ENCODE assay signal across 21 cellular contexts in the genomic region with DNA sequence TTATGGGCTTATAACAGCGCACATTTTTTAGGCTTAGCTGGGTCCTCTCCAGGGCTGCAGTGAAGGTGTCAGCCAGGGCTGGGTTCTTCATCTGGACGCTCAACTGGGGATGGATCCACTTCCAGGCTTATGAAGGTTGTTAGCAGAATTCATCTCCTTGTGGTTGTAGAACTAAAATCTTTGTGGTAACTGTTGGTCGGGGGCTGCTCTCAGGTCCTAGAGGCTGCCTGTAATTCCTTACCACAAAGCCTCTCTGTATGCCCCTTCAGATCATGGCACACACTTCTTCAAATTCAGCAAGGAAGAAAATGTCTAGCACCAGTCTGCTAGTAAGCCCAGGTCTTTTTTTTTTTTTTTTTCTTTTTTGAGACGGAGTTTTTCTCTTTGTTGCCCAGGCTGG. TPM values are rescaled to one million over a fixed set of nuclear protein-coding genes. Genes with fewer than 3 reads are reported as not detected.
DNase-seq lines count a peak whose midpoint lies in the region; ATAC-seq and TF ChIP-seq lines count a peak whose summit lies in the region.
"Had no signal": no experiment of that assay in that cellular context is flagged by ENCODE, and none has a peak within 500 bp of the region (broad histone marks: within the 10 kb centered on the region; RNA-seq: fewer than 3 reads in every experiment).

No MANE protein-coding gene starts in this region.

- H4K5ac ChIP-seq in H9 (ENCODE audit: insufficient read length, low read depth, low read length), result no peak overlapping the region

- H3K14ac ChIP-seq in H9 (ENCODE audit: insufficient read depth, low read length) (no peak overlapping the region), neuronal stem cell (ENCODE audit: low read length) (no peak overlapping the region)

- no peak overlapping the region for H4K91ac ChIP-seq in H9 (ENCODE audit: insufficient read length, low read depth, low read length)
- H4K91ac ChIP-seq in neuronal stem cell (ENCODE audit: low read depth, low read length, poor library complexity), result no peak overlapping the region

- no peaks in the 10 kb centered on the region for H3K9me3 ChIP-seq in H9 (ENCODE audit: control insufficient read depth, low read depth, low read length)
- H3K9me3 ChIP-seq in neuronal stem cell (replicated peaks in 1 of 2; ENCODE audit: control insufficient read depth in 2 of 2, insufficient read depth in 1 of 2, low read depth in 1 of 2, low read length in 2 of 2), result no peaks in the 10 kb centered on the region
- H3K9me3 ChIP-seq: heart left ventricle, suprapubic skin had no signal

- H3T11ph ChIP-seq in H9 (ENCODE audit: low read length), result no peak overlapping the region

- no peak overlapping the region for H2BK20ac ChIP-seq in H9 (ENCODE audit: low read depth, low read length, poor library complexity, severe bottlenecking)

- H2BK12ac ChIP-seq in H9 (ENCODE audit: insufficient read length, low read depth, low read length) (no peak overlapping the region), neuronal stem cell (ENCODE audit: low read length) (no peak overlapping the region)

- no peaks in the 10 kb centered on the region for H3K36me3 ChIP-seq in neuronal stem cell (replicated peaks in 1 of 2; ENCODE audit: control insufficient read depth in 2 of 2, insufficient read depth in 2 of 2, low read length in 2 of 2)
- H3K36me3 ChIP-seq: heart left ventricle, suprapubic skin had no signal

- H3K18ac ChIP-seq in H9 (ENCODE audit: insufficient read length, low read depth, low read length) (no peak overlapping the region), neuronal stem cell (ENCODE audit: low read length) (no peak overlapping the region)

- H3K79me1 ChIP-seq in H9 (ENCODE audit: insufficient read depth, low read depth, low read length, poor library complexity, severe bottlenecking) (no peaks in the 10 kb centered on the region), neuronal stem cell (ENCODE audit: low read depth, low read length) (no peaks in the 10 kb centered on the region)

- no peaks in the 10 kb centered on the region for H4K20me1 ChIP-seq in H9 (ENCODE audit: control insufficient read depth, insufficient read depth, insufficient read length)

- H3K4me3 Mint-ChIP-seq in activated CD8-positive, alpha-beta T cell treated with anti-CD3 and anti-CD28 coated beads, Interleukin-2, amount 10 ng/mL, durations not matched to agents 7 days and 5 days, result no peak overlapping the region
- no peak overlapping the region for H3K4me3 Mint-ChIP-seq in activated CD8-positive, alpha-beta T cell treated with anti-CD3 and anti-CD28 coated beads for 36 hours
- H3K4me3 Mint-ChIP-seq in H9 (no peak overlapping the region), neural crest cell (no peak overlapping the region)
- peak overlapping the region; percentile 83 to 84 for H3K4me3 Mint-ChIP-seq in activated T-cell treated with anti-CD3 and anti-CD28 coated beads, Interleukin-2, amount 50 U/mL, for 72 hours
- H3K4me3 Mint-ChIP-seq: nephron had no signal

- H3K4ac ChIP-seq in H9 (ENCODE audit: low read depth, low read length) (no peak overlapping the region), neuronal stem cell (ENCODE audit: low read length) (no peak overlapping the region)

- H3K4me2 ChIP-seq in H9 (ENCODE audit: insufficient read depth, insufficient read length, low read length), result no peak overlapping the region
- no peak overlapping the region for H3K4me2 ChIP-seq in neuronal stem cell (ENCODE audit: insufficient read depth, low read length, poor library complexity, severe bottlenecking)

- no peaks in the 10 kb centered on the region for H3K27me3 Mint-ChIP-seq in activated CD8-positive, alpha-beta T cell treated with anti-CD3 and anti-CD28 coated beads, Interleukin-2, amount 10 ng/mL, durations not matched to agents 7 days and 5 days (ENCODE audit: low read depth)
- no peaks in the 10 kb centered on the region for H3K27me3 Mint-ChIP-seq in activated CD8-positive, alpha-beta T cell treated with anti-CD3 and anti-CD28 coated beads for 36 hours
- H3K27me3 Mint-ChIP-seq in H9 (ENCODE audit: low read depth), result no peaks in the 10 kb centered on the region
- H3K27me3 Mint-ChIP-seq in activated T-cell treated with anti-CD3 and anti-CD28 coated beads, Interleukin-2, amount 50 U/mL, for 72 hours (ENCODE audit: low read depth), result no peaks in the 10 kb centered on the region
- H3K27me3 Mint-ChIP-seq in neural crest cell (ENCODE audit: low read depth), result no peaks in the 10 kb centered on the region

- no peak for DNase-seq in activated CD8-positive, alpha-beta T cell treated with anti-CD3 and anti-CD28 coated beads, Interleukin-2, amount 10 ng/mL, durations not matched to agents 7 days and 5 days
- DNase-seq in activated CD8-positive, alpha-beta T cell treated with anti-CD3 and anti-CD28 coated beads for 36 hours, result no peak
- DNase-seq in H9, result peak; percentile 10
- DNase-seq in activated T-cell treated with anti-CD3 and anti-CD28 coated beads, Interleukin-2, amount 50 U/mL, for 72 hours, result no peak
- no peak for DNase-seq in neural crest cell (ENCODE audit: low read depth, low spot score)
- DNase-seq in neuronal stem cell (ENCODE audit: low spot score), result no peak
- DNase-seq: central memory CD4-positive, alpha-beta T cell; GOT3; NCI-H1105 treated with DMSO at 0.1 percent for 48 hours; NCI-H2081 had no signal

- CTCF ChIA-PET in activated CD8-positive, alpha-beta T cell treated with anti-CD3 and anti-CD28 coated beads, Interleukin-2, amount 10 ng/mL, durations not matched to agents 7 days and 5 days (lab: Charles Lee), result interaction anchor here (1.4 to 7.2 kb wide), 5 partner anchors 10 to 181 kb away, joined by 3 to 69 read pairs (median 13); a partner anchor contains a TSS
- CTCF ChIA-PET in activated CD8-positive, alpha-beta T cell treated with anti-CD3 and anti-CD28 coated beads for 36 hours (lab: Charles Lee), result interaction anchor here (1.2 to 2.0 kb wide), 2 partner anchors 179 kb away, joined by 3 to 10 read pairs; a partner anchor contains a TSS

- H3K27me3 ChIP-seq in H9 (ENCODE audit: insufficient read depth, low read length) (no peaks in the 10 kb centered on the region), neuronal stem cell (ENCODE audit: control insufficient read depth in 3 of 3, insufficient read depth in 3 of 3, low read depth in 1 of 3, low read length in 3 of 3) (peaks cover 0 to 6% (median 0%) of the 10 kb centered on the region in 3 experiments)
- H3K27me3 ChIP-seq: dorsolateral prefrontal cortex, heart left ventricle, suprapubic skin had no signal

- H4K8ac ChIP-seq in H9 (replicated peaks; ENCODE audit: insufficient read length, low read depth, low read length), result no peak overlapping the region
- H4K8ac ChIP-seq in neuronal stem cell (ENCODE audit: low read depth, low read length), result no peak overlapping the region

- H3K4me1 ChIP-seq in H9 (ENCODE audit: insufficient read depth, low read length) (no peaks in the 10 kb centered on the region), neuronal stem cell (ENCODE audit: control insufficient read depth in 2 of 2, insufficient read depth in 1 of 2, low read depth in 1 of 2, low read length in 2 of 2) (peaks cover 5 to 6% of the 10 kb centered on the region in 2 donors)

- no CpG with 5 or more reads among the region's 4 CpGs for WGBS in H9 (ENCODE audit: extremely low coverage, insufficient read length, low lambda C conversion rate)
- WGBS in neuronal stem cell (ENCODE audit: extremely low coverage in 2 of 2, insufficient read length in 2 of 2, insufficient replicate concordance in 1 of 2), 2 donors, result no CpG with 5 or more reads among the region's 4 CpGs

- POLR2A ChIA-PET in activated CD8-positive, alpha-beta T cell treated with anti-CD3 and anti-CD28 coated beads, Interleukin-2, amount 10 ng/mL, durations not matched to agents 7 days and 5 days (lab: Charles Lee), result interaction anchor here (1.4 kb wide), 1 partner anchor 180 kb away, joined by 3 read pairs; a partner anchor contains a TSS
- POLR2A ChIA-PET in activated CD8-positive, alpha-beta T cell treated with anti-CD3 and anti-CD28 coated beads for 36 hours (lab: Charles Lee), result no interaction called here

- H3K23me2 ChIP-seq in H9 (ENCODE audit: insufficient read length, low read depth, low read length, poor library complexity, severe bottlenecking), result no peaks in the 10 kb centered on the region

- no peak overlapping the region for H3K4me3 ChIP-seq in neuronal stem cell (ENCODE audit: low read length in 2 of 2)
- H3K4me3 ChIP-seq: dorsolateral prefrontal cortex, heart left ventricle, suprapubic skin had no signal

- H3K4me1 Mint-ChIP-seq in activated CD8-positive, alpha-beta T cell treated with anti-CD3 and anti-CD28 coated beads, Interleukin-2, amount 10 ng/mL, durations not matched to agents 7 days and 5 days (ENCODE audit: low read depth), result peaks cover 82% of the 10 kb centered on the region
- peaks cover 48% of the 10 kb centered on the region for H3K4me1 Mint-ChIP-seq in activated CD8-positive, alpha-beta T cell treated with anti-CD3 and anti-CD28 coated beads for 36 hours (ENCODE audit: low read depth)
- H3K4me1 Mint-ChIP-seq in H9, result peaks cover 16 to 23% of the 10 kb centered on the region in 2 experiments
- H3K4me1 Mint-ChIP-seq in activated T-cell treated with anti-CD3 and anti-CD28 coated beads, Interleukin-2, amount 50 U/mL, for 72 hours (ENCODE audit: low read depth), result peaks cover 62% of the 10 kb centered on the region
- peaks cover 3% of the 10 kb centered on the region for H3K4me1 Mint-ChIP-seq in neural crest cell

- no peak overlapping the region for H2BK5ac ChIP-seq in H9 (ENCODE audit: insufficient read length, low read length)
- H2BK5ac ChIP-seq in neuronal stem cell (ENCODE audit: low read length), result no peak overlapping the region

- no peaks in the 10 kb centered on the region for H3K36me3 Mint-ChIP-seq in activated CD8-positive, alpha-beta T cell treated with anti-CD3 and anti-CD28 coated beads, Interleukin-2, amount 10 ng/mL, durations not matched to agents 7 days and 5 days (ENCODE audit: low read depth)
- H3K36me3 Mint-ChIP-seq in activated CD8-positive, alpha-beta T cell treated with anti-CD3 and anti-CD28 coated beads for 36 hours (ENCODE audit: low read depth), result no peaks in the 10 kb centered on the region
- H3K36me3 Mint-ChIP-seq in H9 (ENCODE audit: insufficient read depth in 1 of 3, low read depth in 3 of 3), result no peaks in the 10 kb centered on the region
- no peaks in the 10 kb centered on the region for H3K36me3 Mint-ChIP-seq in activated T-cell treated with anti-CD3 and anti-CD28 coated beads, Interleukin-2, amount 50 U/mL, for 72 hours (ENCODE audit: insufficient read depth in 2 of 2)
- H3K36me3 Mint-ChIP-seq in neural crest cell (ENCODE audit: low read depth), result no peaks in the 10 kb centered on the region

- no peak overlapping the region for H2BK120ac ChIP-seq in H9 (ENCODE audit: low read depth, low read length, poor library complexity, severe bottlenecking)
- H2BK120ac ChIP-seq in neuronal stem cell (ENCODE audit: low read depth, low read length), result no peak overlapping the region

- H3K23ac ChIP-seq in H9 (ENCODE audit: insufficient read length, low read depth, low read length) (no peak overlapping the region), neuronal stem cell (ENCODE audit: low read depth, low read length, poor library complexity) (no peak overlapping the region)

- TF ChIP-seq CTCF in activated CD8-positive, alpha-beta T cell treated with anti-CD3 and anti-CD28 coated beads for 36 hours (IDR thresholded peaks at IDR 0.05), result no peak
- TF ChIP-seq CTCF in H9 (conservative IDR thresholded peaks at IDR 0.05) (no peak), neural crest cell (conservative IDR thresholded peaks at IDR 0.05) (no peak)

- no peak overlapping the region for H2AFZ ChIP-seq in H9 (ENCODE audit: low read length)
- H2AFZ ChIP-seq in neuronal stem cell (ENCODE audit: low read length), result no peak overlapping the region

- peak overlapping the region; percentile 95 for H3K27ac Mint-ChIP-seq in activated CD8-positive, alpha-beta T cell treated with anti-CD3 and anti-CD28 coated beads, Interleukin-2, amount 10 ng/mL, durations not matched to agents 7 days and 5 days
- no peak overlapping the region for H3K27ac Mint-ChIP-seq in activated CD8-positive, alpha-beta T cell treated with anti-CD3 and anti-CD28 coated beads for 36 hours
- H3K27ac Mint-ChIP-seq in H9 (no peak overlapping the region), neural crest cell (ENCODE audit: unreplicated experiment) (peak overlapping the region; percentile 67)
- peak overlapping the region; percentile 87 for H3K27ac Mint-ChIP-seq in activated T-cell treated with anti-CD3 and anti-CD28 coated beads, Interleukin-2, amount 50 U/mL, for 72 hours

- H2BK15ac ChIP-seq in H9 (ENCODE audit: low read depth, low read length) (no peak overlapping the region), neuronal stem cell (ENCODE audit: low read length) (no peak overlapping the region)

- intact Hi-C loops in activated CD8-positive, alpha-beta T cell treated with anti-CD3 and anti-CD28 coated beads for 36 hours (cut with micrococcal nuclease), result no loop called here

- no peak overlapping the region for H2AK5ac ChIP-seq in H9 (ENCODE audit: insufficient read length, low read length)
- H2AK5ac ChIP-seq in neuronal stem cell (ENCODE audit: low read depth, low read length), result no peak overlapping the region

- H3K79me2 ChIP-seq in H9 (ENCODE audit: insufficient read depth, low read length), result no peaks in the 10 kb centered on the region

- no peaks in the 10 kb centered on the region for H3K9me3 Mint-ChIP-seq in activated CD8-positive, alpha-beta T cell treated with anti-CD3 and anti-CD28 coated beads, Interleukin-2, amount 10 ng/mL, durations not matched to agents 7 days and 5 days (ENCODE audit: insufficient read depth)
- H3K9me3 Mint-ChIP-seq in activated CD8-positive, alpha-beta T cell treated with anti-CD3 and anti-CD28 coated beads for 36 hours, result no peaks in the 10 kb centered on the region
- no peaks in the 10 kb centered on the region for H3K9me3 Mint-ChIP-seq in H9
- no peaks in the 10 kb centered on the region for H3K9me3 Mint-ChIP-seq in activated T-cell treated with anti-CD3 and anti-CD28 coated beads, Interleukin-2, amount 50 U/mL, for 72 hours
- H3K9me3 Mint-ChIP-seq in neural crest cell, result no peaks in the 10 kb centered on the region
- H3K9me3 Mint-ChIP-seq: nephron had no signal

- H3K9ac ChIP-seq in H9 (ENCODE audit: extremely low read depth, insufficient read length, low read length) (no peak overlapping the region), neuronal stem cell (ENCODE audit: low read depth, low read length, poor library complexity) (no peak overlapping the region)

- no peak for ATAC-seq in activated CD8-positive, alpha-beta T cell treated with anti-CD3 and anti-CD28 coated beads, Interleukin-2, amount 10 ng/mL, durations not matched to agents 7 days and 5 days
- no peak for ATAC-seq in activated CD8-positive, alpha-beta T cell treated with anti-CD3 and anti-CD28 coated beads for 36 hours
- ATAC-seq in activated T-cell treated with anti-CD3 and anti-CD28 coated beads, Interleukin-2, amount 50 U/mL, for 72 hours (replicated peaks in 1 of 2), result no peak
- ATAC-seq in HG03159 (IDR thresholded peaks at IDR 0.05; ENCODE audit: unreplicated experiment) (no peak), GM19023 (IDR thresholded peaks at IDR 0.05; ENCODE audit: unreplicated experiment) (no peak)
- ATAC-seq: heart left ventricle, left colon had no signal

- H3K56ac ChIP-seq in H9 (ENCODE audit: insufficient read length, low read depth, low read length), result no peak overlapping the region

- H3K27ac ChIP-seq in H9 (ENCODE audit: insufficient read length, low read depth, low read length), result no peak overlapping the region
- no peak overlapping the region for H3K27ac ChIP-seq in neuronal stem cell (replicated peaks; ENCODE audit: low read length)
- H3K27ac ChIP-seq: epithelial cell of prostate, heart left ventricle, suprapubic skin, VCaP had no signal

RNA-seq across cellular contexts. Expression of a gene that starts 40.9 kb away (rescaled TPM):
- not detected for total RNA-seq in activated CD8-positive, alpha-beta T cell treated with anti-CD3 and anti-CD28 coated beads, Interleukin-2, amount 10 ng/mL, durations not matched to agents 7 days and 5 days
- not detected for total RNA-seq in activated CD8-positive, alpha-beta T cell treated with anti-CD3 and anti-CD28 coated beads for 36 hours
- total RNA-seq in H9 (2021), result not detected in 2 replicates
- not detected for total RNA-seq in activated T-cell treated with anti-CD3 and anti-CD28 coated beads, Interleukin-2, amount 50 U/mL, for 72 hours
- not detected in 2 replicates for total RNA-seq in neural crest cell
- not detected for polyA plus RNA-seq in neuronal stem cell (2013, experiment 1 of 2)
- polyA plus RNA-seq in neuronal stem cell (2013, experiment 2 of 2), result 0.03 TPM
- total RNA-seq: aorta, suprapubic skin had no signal
- polyA plus RNA-seq: BJ had no signal

Comparison
In these comparisons a context has a peak if more than half of its experiments do, and no peak if none do; other contexts are left out.
1. H3K27ac Mint-ChIP-seq: peak in activated CD8-positive, alpha-beta T cell treated with anti-CD3 and anti-CD28 coated beads, Interleukin-2, amount 10 ng/mL, durations not matched to agents 7 days and 5 days (single experiment), activated T-cell treated with anti-CD3 and anti-CD28 coated beads, Interleukin-2, amount 50 U/mL, for 72 hours (single experiment) and neural crest cell (single experiment); none in activated CD8-positive, alpha-beta T cell treated with anti-CD3 and anti-CD28 coated beads for 36 hours (single experiment) and H9 (0 of 3).
2. H3K4me3 Mint-ChIP-seq: peak in activated T-cell treated with anti-CD3 and anti-CD28 coated beads, Interleukin-2, amount 50 U/mL, for 72 hours (2 of 2); none in activated CD8-positive, alpha-beta T cell treated with anti-CD3 and anti-CD28 coated beads, Interleukin-2, amount 10 ng/mL, durations not matched to agents 7 days and 5 days (single experiment), activated CD8-positive, alpha-beta T cell treated with anti-CD3 and anti-CD28 coated beads for 36 hours (single experiment), H9 (0 of 2) and neural crest cell (single experiment).